Comparison of ENCODE assay signal across 15 cellular contexts in genomic region chr6:15994814-15995459, GRCh38.
A peak's percentile ranks its signal among the peaks of the same experiment; 100 is the strongest.
DNase-seq lines count a peak whose midpoint lies in the region; ATAC-seq, FAIRE-seq and TF ChIP-seq lines count a peak whose summit lies in the region.
"Had no signal": no experiment of that assay in that cellular context is flagged by ENCODE, and none has a peak within 500 bp of the region (broad histone marks: within the 10 kb centered on the region; RNA-seq: fewer than 3 reads in every experiment).

No MANE protein-coding gene starts in this region.

- H3K36me3 ChIP-seq in Loucy (ENCODE audit: insufficient read depth, low read length): no peaks in the 10 kb centered on the region
- no peaks in the 10 kb centered on the region for H3K36me3 ChIP-seq in GM12878 (ENCODE audit: control insufficient read depth in 2 of 2, insufficient read depth in 2 of 2, low read length in 1 of 2)
- H3K36me3 ChIP-seq: thyroid gland had no signal

- CTCF ChIA-PET in GM12878 (lab: Yijun Ruan, JAX): interaction anchor here (0.8 to 1.7 kb wide), 4 partner anchors 8 to 303 kb away, joined by 3 to 5 read pairs (median 3); no protein-coding TSS in a partner anchor
- CTCF ChIA-PET in RWPE1 (lab: Yijun Ruan, JAX): interaction anchor here (0.6 kb wide), 2 partner anchors 75 to 163 kb away, joined by 3 read pairs; no protein-coding TSS in a partner anchor

- H3K4me1 ChIP-seq in Loucy (ENCODE audit: insufficient read depth, low read length, poor library complexity, severe bottlenecking) (peaks cover 31% of the 10 kb centered on the region), GM12878 (ENCODE audit: control insufficient read depth, insufficient read depth, low read length) (no peaks in the 10 kb centered on the region; the same call in 1 of the 2 replicates)
- H3K4me1 ChIP-seq: thyroid gland had no signal

- H3K4me3 ChIP-seq in Loucy (ENCODE audit: low read length, poor library complexity, severe bottlenecking) (peak overlapping the region; percentile 27), GM12878 (no peak overlapping the region)
- H3K4me3 ChIP-seq: thyroid gland had no signal

- no peak for TF ChIP-seq CTCF in Loucy (conservative IDR thresholded peaks at IDR 0.05; ENCODE audit: low read length)
- no peak for TF ChIP-seq CTCF in GM12878 (IDR thresholded peaks at IDR 0.05 in 2 of 3, conservative IDR thresholded peaks at IDR 0.05 in 1 of 3; ENCODE audit: control insufficient read depth in 2 of 3, extremely low read depth in 1 of 3, insufficient read depth in 1 of 3, low read depth in 3 of 3, low read length in 3 of 3)
- no peak for TF ChIP-seq CTCF in RWPE1 (conservative IDR thresholded peaks at IDR 0.05; ENCODE audit: low read depth)
- TF ChIP-seq CTCF in chondrocyte (IDR thresholded peaks at IDR 0.05): no peak

- no peaks in the 10 kb centered on the region for H3K79me2 ChIP-seq in Loucy (ENCODE audit: insufficient read depth, low read length)
- no peaks in the 10 kb centered on the region for H3K79me2 ChIP-seq in GM12878 (ENCODE audit: control insufficient read depth, insufficient read depth, low read length)

- H3K27me3 Mint-ChIP-seq in natural killer cell treated with Interleukin-12 subunit alpha and Interleukin-12 subunit beta and Interleukin-15 and Interleukin-18, amount 100 ng/mL, for 72 hours: peaks cover 0 to 7% of the 10 kb centered on the region in 2 donors
- peaks cover 7% of the 10 kb centered on the region for H3K27me3 Mint-ChIP-seq in chondrocyte (ENCODE audit: low read depth)

- in situ Hi-C loops in GM12878 (cut with MboI): no loop called here

- H3K9me3 Mint-ChIP-seq in natural killer cell treated with Interleukin-12 subunit alpha and Interleukin-12 subunit beta and Interleukin-15 and Interleukin-18, amount 100 ng/mL, for 72 hours: no peaks in the 10 kb centered on the region
- no peaks in the 10 kb centered on the region for H3K9me3 Mint-ChIP-seq in chondrocyte (ENCODE audit: low read depth)

- DNase-seq in CMK (ENCODE audit: low read depth) (peak; percentile 45), GM12878 (ENCODE audit: low read depth, low spot score) (no peak), middle frontal gyrus (ENCODE audit: extremely low spot score, low spot score) (no peak), RWPE1 (ENCODE audit: low spot score) (no peak), chondrocyte (ENCODE audit: low spot score) (no peak)
- no peak for DNase-seq in natural killer cell treated with Interleukin-12 subunit alpha and Interleukin-12 subunit beta and Interleukin-15 and Interleukin-18, amount 100 ng/mL, for 72 hours (ENCODE audit: low spot score)
- DNase-seq: GF-D8, IMR-90, NCI-H345, thyroid gland had no signal

- no peak for TF ChIP-seq RAD21 in GM12878 (IDR thresholded peaks at IDR 0.05; ENCODE audit: insufficient read depth, low read depth, low read length)

- POLR2A ChIA-PET in GM12878 (lab: Charles Lee) (no interaction called here), RWPE1 (lab: Yijun Ruan, JAX; ENCODE audit: low non-redundant PET) (no interaction called here)

- RAD21 ChIA-PET in GM12878 (lab: Charles Lee; ENCODE audit: unreplicated experiment): interaction anchor here (0.6 to 1.2 kb wide), 2 partner anchors 93 to 188 kb away, joined by 3 read pairs; no protein-coding TSS in a partner anchor

- no peaks in the 10 kb centered on the region for H3K9me2 ChIP-seq in Loucy (replicated peaks; ENCODE audit: low read depth, low read length)

- peak overlapping the region; percentile 59 for H3K4me2 ChIP-seq in Loucy (ENCODE audit: low read depth, low read length, poor library complexity, severe bottlenecking)
- no peak overlapping the region for H3K4me2 ChIP-seq in GM12878 (ENCODE audit: control insufficient read depth, insufficient read depth)

- WGBS in GM12878 (ENCODE audit: insufficient coverage, insufficient replicate concordance, low lambda C conversion rate, missing lambda C conversion rate): 59% methylated on average over 8 of the region's 8 CpGs

- H4K20me1 ChIP-seq in Loucy (ENCODE audit: insufficient read depth, low read length, poor library complexity, severe bottlenecking) (no peaks in the 10 kb centered on the region), GM12878 (ENCODE audit: control insufficient read depth, insufficient read depth) (no peaks in the 10 kb centered on the region)

- no peaks in the 10 kb centered on the region for H3K36me3 Mint-ChIP-seq in natural killer cell treated with Interleukin-12 subunit alpha and Interleukin-12 subunit beta and Interleukin-15 and Interleukin-18, amount 100 ng/mL, for 72 hours
- no peaks in the 10 kb centered on the region for H3K36me3 Mint-ChIP-seq in chondrocyte (ENCODE audit: low read depth)
- H3K36me3 Mint-ChIP-seq: activated naive CD8-positive, alpha-beta T cell; CD14-positive monocyte; WTC11 had no signal

- H3K27me3 ChIP-seq in Loucy (ENCODE audit: insufficient read depth, low read length, poor library complexity, severe bottlenecking) (no peaks in the 10 kb centered on the region), GM12878 (replicated peaks in 1 of 2; ENCODE audit: control insufficient read depth in 2 of 2, insufficient read depth in 2 of 2, low read length in 1 of 2) (no peaks in the 10 kb centered on the region)
- H3K27me3 ChIP-seq: thyroid gland had no signal

- H3K4me1 Mint-ChIP-seq in natural killer cell treated with Interleukin-12 subunit alpha and Interleukin-12 subunit beta and Interleukin-15 and Interleukin-18, amount 100 ng/mL, for 72 hours (ENCODE audit: low read depth in 2 of 2): peaks cover 22 to 33% of the 10 kb centered on the region in 2 donors
- no peaks in the 10 kb centered on the region for H3K4me1 Mint-ChIP-seq in chondrocyte (ENCODE audit: low read depth)

- FAIRE-seq in GM12878 (lab: Jason Lieb, UNC): no peak

- no TSS peak for BruUV-seq in GM12878 (replicated peaks; lab: Mats Ljungman, UMichigan)

- intact Hi-C loops in GM12878 (cut with micrococcal nuclease; ENCODE audit: unreplicated experiment): no loop called here

- H3K9me3 ChIP-seq in Loucy (ENCODE audit: insufficient read depth, low read depth, low read length) (no peaks in the 10 kb centered on the region), GM12878 (replicated peaks; ENCODE audit: control insufficient read depth, insufficient read depth, low read length) (no peaks in the 10 kb centered on the region; the same call in 2 of the 3 replicates)
- H3K9me3 ChIP-seq: thyroid gland had no signal

- H3K4me3 Mint-ChIP-seq in natural killer cell treated with Interleukin-12 subunit alpha and Interleukin-12 subunit beta and Interleukin-15 and Interleukin-18, amount 100 ng/mL, for 72 hours: peak overlapping the region; percentile 65
- H3K4me3 Mint-ChIP-seq in chondrocyte (ENCODE audit: unreplicated experiment): no peak overlapping the region
- H3K4me3 Mint-ChIP-seq: activated naive CD8-positive, alpha-beta T cell; WTC11 had no signal

- peak overlapping the region; percentile 44 for H3K9ac ChIP-seq in Loucy (ENCODE audit: low read depth, low read length, poor library complexity, severe bottlenecking)
- H3K9ac ChIP-seq in GM12878 (ENCODE audit: control insufficient read depth, insufficient read depth, low read length): no peak overlapping the region

- ATAC-seq in GM12878 (no peak; the same call in 2 of the 3 replicates), HG02840 (IDR thresholded peaks at IDR 0.05; ENCODE audit: low FRiP score, unreplicated experiment) (no peak)
- ATAC-seq in natural killer cell treated with Interleukin-12 subunit alpha and Interleukin-12 subunit beta and Interleukin-15 and Interleukin-18, amount 100 ng/mL, for 72 hours: peak; percentile 51 to 61
- ATAC-seq: WTC11 had no signal

- no peak for TF ChIP-seq EP300 in GM12878 (IDR thresholded peaks at IDR 0.05; ENCODE audit: borderline replicate concordance in 1 of 2, control insufficient read depth in 1 of 2, low read depth in 2 of 2, low read length in 2 of 2)

- no peaks in the 10 kb centered on the region for H3F3A ChIP-seq in Loucy (ENCODE audit: low read depth)

- TF ChIP-seq POLR2A in GM12878 (IDR thresholded peaks at IDR 0.05; ENCODE audit: low read depth, low read length): no peak

- H3K27ac ChIP-seq in GM12878 (ENCODE audit: control insufficient read depth, insufficient read depth) (no peak overlapping the region), RWPE1 (no peak overlapping the region)

- H2AFZ ChIP-seq in Loucy (ENCODE audit: low read length): peak overlapping the region; percentile 73
- peak overlapping the region; percentile 28; the same call in 1 of the 2 replicates for H2AFZ ChIP-seq in GM12878 (ENCODE audit: control insufficient read depth, low read depth, low read length)

- peak overlapping the region; percentile 60 to 64 for H3K27ac Mint-ChIP-seq in natural killer cell treated with Interleukin-12 subunit alpha and Interleukin-12 subunit beta and Interleukin-15 and Interleukin-18, amount 100 ng/mL, for 72 hours
- H3K27ac Mint-ChIP-seq in chondrocyte (ENCODE audit: unreplicated experiment): no peak overlapping the region
- H3K27ac Mint-ChIP-seq: activated naive CD8-positive, alpha-beta T cell; WTC11 had no signal

- SMC1A ChIA-PET in GM12878 (lab: Charles Lee; ENCODE audit: uncharacterized antibody, unreplicated experiment): interaction anchor here (0.9 to 2.3 kb wide), 10 partner anchors 8 to 137 kb away, joined by 3 to 6 read pairs (median 4); partner anchors contain the start of gene MYLIP

TF ChIP-seq in GM12878, 131 proteins besides CTCF, POLR2A, EP300 and RAD21 (continues in another document):
- TF ChIP-seq POLR2AphosphoS2 (IDR thresholded peaks at IDR 0.05; ENCODE audit: low read depth, low read length) (no peak), SMARCA5 (IDR thresholded peaks at IDR 0.05) (no peak), KAT2A (conservative IDR thresholded peaks at IDR 0.05; ENCODE audit: control insufficient read depth, low read depth, low read length) (no peak), PAX5 (IDR thresholded peaks at IDR 0.05; ENCODE audit: borderline replicate concordance, low read depth, low read length) (no peak), MTA2 (IDR thresholded peaks at IDR 0.05; ENCODE audit: low read depth) (no peak), E2F4 (IDR thresholded peaks at IDR 0.05; ENCODE audit: low read depth, low read length) (no peak)

Comparison
In these comparisons a context has a peak if more than half of its experiments do, and no peak if none do; other contexts are left out.
1. ATAC-seq: peak in natural killer cell treated with Interleukin-12 subunit alpha and Interleukin-12 subunit beta and Interleukin-15 and Interleukin-18, amount 100 ng/mL, for 72 hours (2 of 2); none in GM12878 (single experiment) and HG02840 (single experiment).